1 cellular context compared by ENCODE assay signal in genomic region chr2:66805136-66805535, GRCh38.
TF ChIP-seq lines count a peak whose summit lies in the region.

No MANE protein-coding gene starts in this region.

TF ChIP-seq in GM23338, 12 proteins besides CTCF, POLR2A, EP300 and RAD21 (continued from another document):
- no peak for TF ChIP-seq ZNF462 (CRISPR knock-in tag; IDR thresholded peaks at IDR 0.05)
- TF ChIP-seq POLR2AphosphoS5 (IDR thresholded peaks at IDR 0.05; ENCODE audit: low read depth) = no peak
- TF ChIP-seq CREB1 (CRISPR knock-in tag; IDR thresholded peaks at IDR 0.05; ENCODE audit: low read depth) = no peak
- TF ChIP-seq JUNB (IDR thresholded peaks at IDR 0.05; ENCODE audit: unreplicated experiment) = no peak
- TF ChIP-seq EZH2phosphoT487 (IDR thresholded peaks at IDR 0.05; ENCODE audit: unreplicated experiment) = no peak
- TF ChIP-seq, protein P1, sequence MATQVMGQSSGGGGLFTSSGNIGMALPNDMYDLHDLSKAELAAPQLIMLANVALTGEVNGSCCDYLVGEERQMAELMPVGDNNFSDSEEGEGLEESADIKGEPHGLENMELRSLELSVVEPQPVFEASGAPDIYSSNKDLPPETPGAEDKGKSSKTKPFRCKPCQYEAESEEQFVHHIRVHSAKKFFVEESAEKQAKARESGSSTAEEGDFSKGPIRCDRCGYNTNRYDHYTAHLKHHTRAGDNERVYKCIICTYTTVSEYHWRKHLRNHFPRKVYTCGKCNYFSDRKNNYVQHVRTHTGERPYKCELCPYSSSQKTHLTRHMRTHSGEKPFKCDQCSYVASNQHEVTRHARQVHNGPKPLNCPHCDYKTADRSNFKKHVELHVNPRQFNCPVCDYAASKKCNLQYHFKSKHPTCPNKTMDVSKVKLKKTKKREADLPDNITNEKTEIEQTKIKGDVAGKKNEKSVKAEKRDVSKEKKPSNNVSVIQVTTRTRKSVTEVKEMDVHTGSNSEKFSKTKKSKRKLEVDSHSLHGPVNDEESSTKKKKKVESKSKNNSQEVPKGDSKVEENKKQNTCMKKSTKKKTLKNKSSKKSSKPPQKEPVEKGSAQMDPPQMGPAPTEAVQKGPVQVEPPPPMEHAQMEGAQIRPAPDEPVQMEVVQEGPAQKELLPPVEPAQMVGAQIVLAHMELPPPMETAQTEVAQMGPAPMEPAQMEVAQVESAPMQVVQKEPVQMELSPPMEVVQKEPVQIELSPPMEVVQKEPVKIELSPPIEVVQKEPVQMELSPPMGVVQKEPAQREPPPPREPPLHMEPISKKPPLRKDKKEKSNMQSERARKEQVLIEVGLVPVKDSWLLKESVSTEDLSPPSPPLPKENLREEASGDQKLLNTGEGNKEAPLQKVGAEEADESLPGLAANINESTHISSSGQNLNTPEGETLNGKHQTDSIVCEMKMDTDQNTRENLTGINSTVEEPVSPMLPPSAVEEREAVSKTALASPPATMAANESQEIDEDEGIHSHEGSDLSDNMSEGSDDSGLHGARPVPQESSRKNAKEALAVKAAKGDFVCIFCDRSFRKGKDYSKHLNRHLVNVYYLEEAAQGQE (IDR thresholded peaks at IDR 0.05; ENCODE audit: unreplicated experiment) = no peak
- no peak for TF ChIP-seq EZH2 (IDR thresholded peaks at IDR 0.05; ENCODE audit: low read depth, unreplicated experiment)
- no peak for TF ChIP-seq ZNF331 (CRISPR knock-in tag; IDR thresholded peaks at IDR 0.05; ENCODE audit: low read depth)
- TF ChIP-seq STAT1 (IDR thresholded peaks at IDR 0.05; ENCODE audit: unreplicated experiment) = no peak
- TF ChIP-seq ETS1 (IDR thresholded peaks at IDR 0.05) = no peak
